ENCODE assay signal across 16 cellular contexts in genomic region chr12:57891639-57892228, GRCh38. TPM values are rescaled to one million over a fixed set of nuclear protein-coding genes. Genes with fewer than 3 reads are reported as not detected.
DNase-seq lines count a peak whose midpoint lies in the region; ATAC-seq, FAIRE-seq and TF ChIP-seq lines count a peak whose summit lies in the region.
"Had no signal": no experiment of that assay in that cellular context is flagged by ENCODE, and none has a peak within 500 bp of the region (broad histone marks: within the 10 kb centered on the region; RNA-seq: fewer than 3 reads in every experiment).

No MANE protein-coding gene starts in this region.

- H4K20me1 ChIP-seq in K562 (replicated peaks; ENCODE audit: control insufficient read depth, insufficient read depth, low read length), result no peaks in the 10 kb centered on the region

- 75% methylated on average over 6 of the region's 6 CpGs for WGBS in K562 (ENCODE audit: insufficient coverage, low coverage, missing lambda C conversion rate)

- peaks cover 2 to 34% (median 16%) of the 10 kb centered on the region in 4 donors for H3K4me1 Mint-ChIP-seq in CD4-positive, CD25-positive, alpha-beta regulatory T cell

- no peak for TF ChIP-seq RAD21 in K562 (CRISPR knock-in tag; conservative IDR thresholded peaks at IDR 0.05 in 1 of 2, IDR thresholded peaks at IDR 0.05 in 1 of 2)

- POLR2A ChIA-PET in K562 (lab: Yijun Ruan, JAX), result interaction anchor here (1.6 kb wide), 1 partner anchor 59 kb away, joined by 4 read pairs; no protein-coding TSS in a partner anchor

- no peak for TF ChIP-seq EP300 in K562 (IDR thresholded peaks at IDR 0.05; ENCODE audit: low read length)

- H3K9ac ChIP-seq in K562 (ENCODE audit: insufficient read depth in 1 of 2, low read depth in 2 of 2, low read length in 2 of 2), result no peak overlapping the region

- no TSS peak for BruUV-seq in K562 (replicated peaks; lab: Mats Ljungman, UMichigan)

- peaks cover 0 to 1% (median 0%) of the 10 kb centered on the region in 7 donors for H3K9me3 Mint-ChIP-seq in CD4-positive, CD25-positive, alpha-beta regulatory T cell
- H3K9me3 Mint-ChIP-seq: activated CD8-positive, alpha-beta T cell treated with anti-CD3 and anti-CD28 coated beads for 36 hours; activated T-helper 2 cell treated with anti-CD3 and anti-CD28 coated beads, Interferon-gamma antibody, Interleukin-2, Interleukin-4, amounts not matched to agents 10 μg/mL and 5 μg/mL and 100 μg/mL, durations not matched to agents 14 hours and 24 hours and 36 hours; immature natural killer cell had no signal

- intact Hi-C loops in K562 (cut with micrococcal nuclease), result no loop called here

- peak overlapping the region; percentile 60 for H2AFZ ChIP-seq in K562 (ENCODE audit: low read depth, low read length)

- peak; percentile 32 for FAIRE-seq in K562 (lab: Jason Lieb, UNC)

- H3K27me3 Mint-ChIP-seq in CD4-positive, CD25-positive, alpha-beta regulatory T cell, result peaks cover 6% of the 10 kb centered on the region

- CTCF ChIA-PET in K562 (lab: Yijun Ruan, JAX; ENCODE audit: low intra/inter-chr PET ratio), result interaction anchor here (1.1 kb wide), 1 partner anchor 60 kb away, joined by 3 read pairs; no protein-coding TSS in a partner anchor

- H3K79me2 ChIP-seq in K562 (ENCODE audit: control insufficient read depth, insufficient read depth, low read length), result no peaks in the 10 kb centered on the region

- in situ Hi-C loops in K562 (cut with MboI), result no loop called here

- H3K4me1 ChIP-seq in CD4-positive, CD25-positive, alpha-beta regulatory T cell (ENCODE audit: control insufficient read depth, insufficient read depth, low read length, poor library complexity, severe bottlenecking), result peaks cover 29% of the 10 kb centered on the region
- peaks cover 32 to 37% of the 10 kb centered on the region in 2 experiments for H3K4me1 ChIP-seq in K562 (replicated peaks in 1 of 2; ENCODE audit: control insufficient read depth in 2 of 2, insufficient read depth in 2 of 2, low read length in 2 of 2)

- DNase-seq in CD4-positive, CD25-positive, alpha-beta regulatory T cell, result no peak
- DNase-seq in K562 (ENCODE audit: extremely low read depth in 1 of 4, low spot score in 3 of 4) (no peak), inferior parietal cortex (ENCODE audit: extremely low spot score) (peak; percentile 42), SK-N-DZ (ENCODE audit: low spot score) (no peak), epidermal melanocyte (ENCODE audit: insufficient read length, low spot score) (no peak), NCI-H446 (lab: John Stamatoyannopoulos, UW) (no peak)
- DNase-seq in activated CD8-positive, alpha-beta memory T cell treated with anti-CD3 and anti-CD28 coated beads, Interleukin-2, amount 50 U/mL, for 48 hours, result no peak
- DNase-seq: activated CD8-positive, alpha-beta T cell treated with anti-CD3 and anti-CD28 coated beads for 36 hours; foreskin keratinocyte; immature natural killer cell; MM.1S; NCI-H2107; NK-92 treated with Interleukin-12 subunit alpha and Interleukin-12 subunit beta, amount 100 ng/mL, for 24 hours had no signal

- H3K4me3 ChIP-seq in CD4-positive, CD25-positive, alpha-beta regulatory T cell (ENCODE audit: low read depth, low read length), result no peak overlapping the region
- H3K4me3 ChIP-seq in K562 (no peak overlapping the region), skin epidermis (no peak overlapping the region)

- H3K27ac Mint-ChIP-seq in CD4-positive, CD25-positive, alpha-beta regulatory T cell, result peak overlapping the region in 2 of 3 donors; percentile 0 to 58
- H3K27ac Mint-ChIP-seq: activated CD8-positive, alpha-beta T cell treated with anti-CD3 and anti-CD28 coated beads for 36 hours; activated T-helper 2 cell treated with anti-CD3 and anti-CD28 coated beads, Interferon-gamma antibody, Interleukin-2, Interleukin-4, amounts not matched to agents 10 μg/mL and 5 μg/mL and 100 μg/mL, durations not matched to agents 14 hours and 24 hours and 36 hours; immature natural killer cell; progenitor cell of endocrine pancreas had no signal

- TF ChIP-seq CTCF in K562 (IDR thresholded peaks at IDR 0.05 in 2 of 3, conservative IDR thresholded peaks at IDR 0.05 in 1 of 3; ENCODE audit: insufficient read depth in 2 of 3, low read depth in 1 of 3, low read length in 3 of 3), result no peak

- no peaks in the 10 kb centered on the region for H3K36me3 Mint-ChIP-seq in CD4-positive, CD25-positive, alpha-beta regulatory T cell
- H3K36me3 Mint-ChIP-seq: immature natural killer cell had no signal

- no peak overlapping the region for H3K27ac ChIP-seq in CD4-positive, CD25-positive, alpha-beta regulatory T cell (ENCODE audit: insufficient read depth, low read length, poor library complexity, severe bottlenecking)
- H3K27ac ChIP-seq in K562 (ENCODE audit: extremely low read depth, low read depth, low read length) (no peak overlapping the region), skin epidermis (peak overlapping the region in 16 of 21 experiments; percentile 4 to 100 (median 98))
- H3K27ac ChIP-seq: foreskin keratinocyte had no signal

- H3K9me1 ChIP-seq in K562 (ENCODE audit: control insufficient read depth, insufficient read depth, low read length), result no peaks in the 10 kb centered on the region

- ATAC-seq in CD4-positive, CD25-positive, alpha-beta regulatory T cell (ENCODE audit: low read depth in 2 of 2), result no peak
- ATAC-seq in K562, result no peak
- ATAC-seq: activated CD8-positive, alpha-beta T cell treated with anti-CD3 and anti-CD28 coated beads for 36 hours; foreskin keratinocyte had no signal

- no peak overlapping the region for H3K4me2 ChIP-seq in K562 (ENCODE audit: insufficient read depth, low read length)

- H3K27me3 ChIP-seq in CD4-positive, CD25-positive, alpha-beta regulatory T cell (ENCODE audit: control insufficient read depth, insufficient read depth, low read length), result no peaks in the 10 kb centered on the region
- H3K27me3 ChIP-seq in K562 (ENCODE audit: control insufficient read depth in 2 of 2, insufficient read depth in 2 of 2, low read length in 2 of 2), result no peaks in the 10 kb centered on the region
- H3K27me3 ChIP-seq: foreskin keratinocyte had no signal

- no peaks in the 10 kb centered on the region for H3K36me3 ChIP-seq in CD4-positive, CD25-positive, alpha-beta regulatory T cell (ENCODE audit: control insufficient read depth, insufficient read depth, low read length)
- H3K36me3 ChIP-seq in K562 (ENCODE audit: control insufficient read depth, insufficient read depth, low read length), result no peaks in the 10 kb centered on the region

- TF ChIP-seq POLR2A in K562 (conservative IDR thresholded peaks at IDR 0.05), result no peak

- peak overlapping the region in 1 of 4 donors; percentile 3 for H3K4me3 Mint-ChIP-seq in CD4-positive, CD25-positive, alpha-beta regulatory T cell
- H3K4me3 Mint-ChIP-seq: activated CD8-positive, alpha-beta T cell treated with anti-CD3 and anti-CD28 coated beads for 36 hours; immature natural killer cell had no signal

- no peaks in the 10 kb centered on the region for H3K9me3 ChIP-seq in CD4-positive, CD25-positive, alpha-beta regulatory T cell (ENCODE audit: control insufficient read depth in 2 of 2, low read length in 2 of 2)
- H3K9me3 ChIP-seq in K562 (replicated peaks; ENCODE audit: control insufficient read depth, insufficient read depth, low read depth, low read length), result no peaks in the 10 kb centered on the region

RNA-seq across cellular contexts. Expression of gene CTDSP2, which starts 45.2 kb away (rescaled TPM):
- total RNA-seq in CD4-positive, CD25-positive, alpha-beta regulatory T cell, result 121 TPM
- polyA plus RNA-seq in CD4-positive, CD25-positive, alpha-beta regulatory T cell, result 10 to 100 TPM; 45.7 to 54.4 (median 52.5) TPM
- 89.2 and 157 TPM in 2 replicates for total RNA-seq in K562 (2011; cell fraction: chromatin; rRNA removed; ENCODE audit: low replicate concordance)
- 72.6 and 88.1 TPM in 2 replicates for total RNA-seq in K562 (2011; cell fraction: nucleolus; rRNA removed)
- 93.3 and 110 TPM in 2 replicates for total RNA-seq in K562 (2011; cell fraction: nucleoplasm; rRNA removed)
- total RNA-seq in K562 (2014; rRNA removed) (42.0 and 60.5 TPM in 2 replicates), K562 (2014; rRNA removed; fragmentation: Illumina TruSeq; extraction: Trizol) (46.6 and 47.7 TPM in 2 replicates), K562 (2015; rRNA removed; fragmentation: Illumina TruSeq; extraction: Trizol) (39.8 and 40.2 TPM in 2 replicates), K562 (2021) (93.7 and 108 TPM in 2 replicates)
- polyA plus RNA-seq in K562 (2011; rRNA removed) (87.2 and 94.7 TPM in 2 replicates), K562 (2014; fragmentation: Illumina TruSeq; extraction: Trizol) (86.4 and 89.3 TPM in 2 replicates), K562 (2014; fragmentation: Nextera tagmentation; extraction: Ambion mirVana) (10 to 100 TPM; 20.4 to 24.1 TPM), K562 (2014; rRNA removed) (62.5 and 64.5 TPM in 2 replicates)
- 115 and 117 TPM in 2 replicates for polyA plus RNA-seq in K562 (2011; cell fraction: cytosol; rRNA removed)
- polyA plus RNA-seq in K562 (2011; cell fraction: nucleus; rRNA removed), result 128 and 133 TPM in 2 replicates
- polyA plus RNA-seq in K562 (2012), result 83.4 and 116 TPM in 2 replicates
- 102 and 145 TPM in 2 replicates for polyA minus RNA-seq in K562 (2011; rRNA and poly(A)+ RNA removed)
- 85.8 and 88.5 TPM in 2 replicates for polyA minus RNA-seq in K562 (2011; cell fraction: cytosol; rRNA and poly(A)+ RNA removed)
- 40.9 and 69.2 TPM in 2 replicates for polyA minus RNA-seq in K562 (2011; cell fraction: nucleus; rRNA and poly(A)+ RNA removed)
- polyA plus RNA-seq in SK-N-DZ (2014; cell fraction: cytosol; rRNA removed), result 43.8 and 49.4 TPM in 2 replicates
- 45.8 and 57.4 TPM in 2 replicates for polyA plus RNA-seq in SK-N-DZ (2014; cell fraction: nucleus; rRNA removed)

RNA-seq across cellular contexts. Expression of gene ATP23, which starts 49.6 kb away (rescaled TPM):
- total RNA-seq in CD4-positive, CD25-positive, alpha-beta regulatory T cell, result 4.8 TPM
- polyA plus RNA-seq in CD4-positive, CD25-positive, alpha-beta regulatory T cell, result 10 to 100 TPM; 16.2 to 40.7 (median 26.1) TPM
- 4.7 and 8.2 TPM in 2 replicates for total RNA-seq in K562 (2011; cell fraction: chromatin; rRNA removed; ENCODE audit: low replicate concordance)
- 3.4 and 5.2 TPM in 2 replicates for total RNA-seq in K562 (2011; cell fraction: nucleolus; rRNA removed)
- total RNA-seq in K562 (2011; cell fraction: nucleoplasm; rRNA removed), result 5.9 and 8.9 TPM in 2 replicates
- 21.3 and 32.6 TPM in 2 replicates for total RNA-seq in K562 (2014; rRNA removed)
- 28.5 and 32.8 TPM in 2 replicates for total RNA-seq in K562 (2014; rRNA removed; fragmentation: Illumina TruSeq; extraction: Trizol)
- 33.6 and 33.9 TPM in 2 replicates for total RNA-seq in K562 (2015; rRNA removed; fragmentation: Illumina TruSeq; extraction: Trizol)
- total RNA-seq in K562 (2021), result 20.8 and 21.4 TPM in 2 replicates
- polyA plus RNA-seq in K562 (2011; rRNA removed), result 38.5 and 53.7 TPM in 2 replicates
- polyA plus RNA-seq in K562 (2011; cell fraction: cytosol; rRNA removed), result 25.6 and 40.5 TPM in 2 replicates
- 21.0 and 23.6 TPM in 2 replicates for polyA plus RNA-seq in K562 (2011; cell fraction: nucleus; rRNA removed)
- 19.0 and 20.4 TPM in 2 replicates for polyA plus RNA-seq in K562 (2012)
- 35.2 and 37.0 TPM in 2 replicates for polyA plus RNA-seq in K562 (2014; fragmentation: Illumina TruSeq; extraction: Trizol)
- polyA plus RNA-seq in K562 (2014; fragmentation: Nextera tagmentation; extraction: Ambion mirVana), result 10 to 100 TPM in 1 of 2 experiments, 1 to 10 TPM in 1; 8.3 to 12.4 TPM
- polyA plus RNA-seq in K562 (2014; rRNA removed), result 31.9 and 32.8 TPM in 2 replicates
- polyA minus RNA-seq in K562 (2011; rRNA and poly(A)+ RNA removed), result 12.0 and 19.2 TPM in 2 replicates
- 3.4 and 18.2 TPM in 2 replicates for polyA minus RNA-seq in K562 (2011; cell fraction: cytosol; rRNA and poly(A)+ RNA removed)
- 6.5 and 7.6 TPM in 2 replicates for polyA minus RNA-seq in K562 (2011; cell fraction: nucleus; rRNA and poly(A)+ RNA removed)
- polyA plus RNA-seq in SK-N-DZ (2014; cell fraction: cytosol; rRNA removed), result 21.5 and 25.3 TPM in 2 replicates
- polyA plus RNA-seq in SK-N-DZ (2014; cell fraction: nucleus; rRNA removed), result 9.7 and 13.3 TPM in 2 replicates

Comparison
In these comparisons a context has a peak if more than half of its experiments do, and no peak if none do; other contexts are left out.
1. H3K27ac ChIP-seq: peak in skin epidermis (16 of 21); none in CD4-positive, CD25-positive, alpha-beta regulatory T cell (single experiment) and K562 (single experiment).